In genomic region chr9:94869415-94869838, GRCh38 we compare ENCODE assay signal across 9 cellular contexts.
DNase-seq lines count a peak whose midpoint lies in the region; ATAC-seq, FAIRE-seq and TF ChIP-seq lines count a peak whose summit lies in the region.
"Had no signal": no experiment of that assay in that cellular context is flagged by ENCODE, and none has a peak within 500 bp of the region (broad histone marks: within the 10 kb centered on the region; RNA-seq: fewer than 3 reads in every experiment).

No MANE protein-coding gene starts in this region.

- 63% methylated on average over 4 of the region's 4 CpGs for WGBS in esophagus muscularis mucosa

- H3K9me3 ChIP-seq in HEK293 (ENCODE audit: control insufficient read depth, insufficient read depth, low read depth, low read length) (no peaks in the 10 kb centered on the region), esophagus muscularis mucosa (no peaks in the 10 kb centered on the region)

- DNase-seq in RCC 7860 (ENCODE audit: low spot score), result no peak
- no peak for DNase-seq in esophagus muscularis mucosa (ENCODE audit: extremely low spot score)
- DNase-seq in stimulated activated CD8-positive, alpha-beta memory T cell treated with anti-CD3 and anti-CD28 coated beads, Interleukin-4, amount 100 ng/mL, for 48 hours, result peak; percentile 37
- no peak for DNase-seq in HK-2 (ENCODE audit: unreplicated experiment)
- DNase-seq in endothelial cell (ENCODE audit: low spot score), result no peak
- no peak for DNase-seq in natural killer cell

- TF ChIP-seq CTCF in HEK293 (tag by site-specific recombination; IDR thresholded peaks at IDR 0.05) (no peak), esophagus muscularis mucosa (IDR thresholded peaks at IDR 0.05) (no peak), endothelial cell (IDR thresholded peaks at IDR 0.05; ENCODE audit: unreplicated experiment) (no peak), natural killer cell (IDR thresholded peaks at IDR 0.05) (no peak)

- FAIRE-seq in RCC 7860 (lab: Jason Lieb, UNC), result peak; percentile 41
- FAIRE-seq: HTR-8/SVneo had no signal

- CTCF ChIA-PET in HEK293 (lab: Yijun Ruan, JAX), result interaction anchor here (0.8 kb wide), 1 partner anchor 188 kb away, joined by 3 read pairs; no protein-coding TSS in a partner anchor

- TF ChIP-seq EP300 in esophagus muscularis mucosa (IDR thresholded peaks at IDR 0.05), result no peak

- H3K27me3 Mint-ChIP-seq in endothelial cell (ENCODE audit: unreplicated experiment) (no peaks in the 10 kb centered on the region), natural killer cell (ENCODE audit: low read depth in 2 of 2) (no peaks in the 10 kb centered on the region)
- H3K27me3 Mint-ChIP-seq: memory B cell had no signal

- H3K9me3 Mint-ChIP-seq in endothelial cell (ENCODE audit: unreplicated experiment), result no peaks in the 10 kb centered on the region
- H3K9me3 Mint-ChIP-seq in natural killer cell, result peaks cover 0 to 3% of the 10 kb centered on the region in 2 donors
- H3K9me3 Mint-ChIP-seq: memory B cell had no signal

- intact Hi-C loops in esophagus muscularis mucosa (cut with DNase I) (loop anchor here (5.0 kb wide), 2 partner anchors 67 to 138 kb away; no protein-coding TSS in a partner anchor), natural killer cell (cut with micrococcal nuclease) (no loop called here)

- H3K4me3 Mint-ChIP-seq in endothelial cell (ENCODE audit: unreplicated experiment) (no peak overlapping the region), natural killer cell (no peak overlapping the region)
- H3K4me3 Mint-ChIP-seq: memory B cell had no signal

- H3K36me3 ChIP-seq in HEK293 (ENCODE audit: control insufficient read depth in 2 of 2, insufficient read depth in 1 of 2, low read length in 2 of 2) (no peaks in the 10 kb centered on the region), esophagus muscularis mucosa (no peaks in the 10 kb centered on the region)

- no peak for ATAC-seq in natural killer cell

- POLR2A ChIA-PET in HEK293 (lab: Yijun Ruan, JAX), result interaction anchor here (2.0 kb wide), 1 partner anchor 48 kb away, joined by 6 read pairs; no protein-coding TSS in a partner anchor

- peaks cover 25% of the 10 kb centered on the region for H3K4me1 Mint-ChIP-seq in endothelial cell (ENCODE audit: unreplicated experiment)
- H3K4me1 Mint-ChIP-seq in natural killer cell, result peaks cover 22 to 23% of the 10 kb centered on the region in 2 donors
- H3K4me1 Mint-ChIP-seq: memory B cell had no signal

- H3K4me3 ChIP-seq in HEK293 (ENCODE audit: low read depth, low read length) (no peak overlapping the region), esophagus muscularis mucosa (no peak overlapping the region)

- H3K27me3 ChIP-seq in esophagus muscularis mucosa, result no peaks in the 10 kb centered on the region

- no peak for TF ChIP-seq POLR2A in esophagus muscularis mucosa (IDR thresholded peaks at IDR 0.05; ENCODE audit: low read depth)

- no peaks in the 10 kb centered on the region for H3K36me3 Mint-ChIP-seq in endothelial cell (ENCODE audit: low read depth, unreplicated experiment)
- peaks cover 7% of the 10 kb centered on the region for H3K36me3 Mint-ChIP-seq in natural killer cell
- H3K36me3 Mint-ChIP-seq: memory B cell had no signal

- H3K27ac ChIP-seq in HEK293 (ENCODE audit: extremely low read depth, low read depth, low read length), result no peak overlapping the region
- peak overlapping the region; percentile 49 to 88 (median 86) for H3K27ac ChIP-seq in esophagus muscularis mucosa (replicated peaks in 1 of 4)

- H3K4me1 ChIP-seq in HEK293 (ENCODE audit: control insufficient read depth, insufficient read depth, low read length) (peaks cover 27% of the 10 kb centered on the region), esophagus muscularis mucosa (peaks cover 61 to 78% (median 69%) of the 10 kb centered on the region in 4 donors)

- H3K27ac Mint-ChIP-seq in endothelial cell (ENCODE audit: unreplicated experiment) (no peak overlapping the region), natural killer cell (no peak overlapping the region)
- H3K27ac Mint-ChIP-seq: memory B cell had no signal

TF ChIP-seq in HEK293, 187 proteins besides CTCF, POLR2A, EP300 and RAD21:
- TF ChIP-seq ZNF544 (tag by site-specific recombination; IDR thresholded peaks at IDR 0.05) (no peak), FEZF1 (tag by site-specific recombination; IDR thresholded peaks at IDR 0.05) (0 out of 2 replicates have a peak, but pooled peaks have one; percentile 46), ZBTB8A (tag by site-specific recombination; IDR thresholded peaks at IDR 0.05) (0 out of 2 replicates have a peak, but pooled peaks have one; percentile 15), HOXA7 (CRISPR knock-in tag; IDR thresholded peaks at IDR 0.05; ENCODE audit: borderline replicate concordance) (no peak), SP3 (tag by site-specific recombination; IDR thresholded peaks at IDR 0.05) (no peak), EGR2 (tag by site-specific recombination; IDR thresholded peaks at IDR 0.05; ENCODE audit: low read depth) (peak; percentile 92), PRDM10 (tag by site-specific recombination; IDR thresholded peaks at IDR 0.05) (peak; percentile 86), ZNF175 (tag by site-specific recombination; IDR thresholded peaks at IDR 0.05) (no peak), ZFHX2 (tag by site-specific recombination; conservative IDR thresholded peaks at IDR 0.05) (peak; percentile 95), ZNF660 (tag by site-specific recombination; IDR thresholded peaks at IDR 0.05) (peak; percentile 82; the same call in 1 of the 2 replicates), TCF7L2 (IDR thresholded peaks at IDR 0.05; ENCODE audit: borderline replicate concordance, low read depth, low read length) (no peak)
TF ChIP-seq in HEK293: peak in this region for 6.
